Comparison of ENCODE assay signal across 1 cellular context in genomic region chr1:32215629-32216505, GRCh38.
TF ChIP-seq lines count a peak whose summit lies in the region.

No MANE protein-coding gene starts in this region.

TF ChIP-seq in HCT116, 20 proteins besides CTCF, POLR2A, EP300 and RAD21:
- TF ChIP-seq YY1 (IDR thresholded peaks at IDR 0.05; ENCODE audit: extremely low read depth, insufficient replicate concordance, low read depth, low read length) (peak; percentile 14), EGR1 (IDR thresholded peaks at IDR 0.05; ENCODE audit: low read depth) (no peak), EZH2phosphoT487 (IDR thresholded peaks at IDR 0.05; ENCODE audit: borderline replicate concordance) (no peak)
TF ChIP-seq in HCT116: peak in this region for 1.
